Comparison of ENCODE assay signal across 18 cellular contexts in the genomic region with DNA sequence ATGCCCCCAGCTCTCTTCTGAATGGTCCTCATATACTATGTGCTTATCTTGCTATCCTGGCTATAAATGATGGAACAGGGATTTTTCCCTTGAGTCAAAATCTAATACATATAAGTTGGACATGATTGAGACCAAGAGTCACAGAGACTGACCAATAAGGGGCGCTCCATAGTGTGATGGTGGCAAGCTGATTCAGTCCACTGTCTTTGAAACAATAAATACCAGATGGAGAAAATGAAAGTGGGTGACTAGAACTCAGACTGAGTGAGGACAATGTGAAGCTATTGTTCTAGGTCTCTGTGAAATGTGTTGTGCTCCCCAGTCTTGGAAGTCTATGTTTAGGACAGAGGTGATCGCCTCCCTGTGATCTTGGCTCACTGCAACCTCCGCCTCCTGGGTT.
"Had no signal": no experiment of that assay in that cellular context is flagged by ENCODE, and none has a peak within 500 bp of the region (broad histone marks: within the 10 kb centered on the region; RNA-seq: fewer than 3 reads in every experiment).

No MANE protein-coding gene starts in this region.

- H3K36me3 ChIP-seq: ascending aorta, pancreas, tibial nerve had no signal

- H3K4me1 Mint-ChIP-seq: activated naive CD8-positive, alpha-beta T cell treated with anti-CD3 and anti-CD28 coated beads, Interleukin-2, amount 50 U/mL, for 24 hours; activated T-helper 17 cell treated with anti-CD3 and anti-CD28 coated beads, Interleukin-2, amount 50 U/mL, for 72 hours; naive B cell had no signal

- H3K4me2 ChIP-seq: hepatocyte had no signal

- H3K27me3 ChIP-seq: ascending aorta, dorsolateral prefrontal cortex, hepatocyte, pancreas, tibial nerve had no signal

- H3K36me3 Mint-ChIP-seq: naive B cell had no signal

- H3K27ac ChIP-seq: ascending aorta, hepatocyte, pancreas, tibial nerve had no signal

- H3K4me3 ChIP-seq: ascending aorta, hepatocyte, pancreas, tibial nerve had no signal

- H3K4me1 ChIP-seq: ascending aorta, pancreas had no signal

- H3K9me3 Mint-ChIP-seq: activated naive CD4-positive, alpha-beta T cell treated with anti-CD3 and anti-CD28 coated beads for 36 hours; activated naive CD8-positive, alpha-beta T cell treated with anti-CD3 and anti-CD28 coated beads, Interleukin-2, amount 50 U/mL, for 24 hours; activated T-helper 17 cell treated with anti-CD3 and anti-CD28 coated beads, Interleukin-2, amount 50 U/mL, for 72 hours; endodermal cell had no signal

- H2AFZ ChIP-seq: hepatocyte had no signal

- H3K9me3 ChIP-seq: ascending aorta, pancreas had no signal

- H3K4me3 Mint-ChIP-seq: activated naive CD4-positive, alpha-beta T cell treated with anti-CD3 and anti-CD28 coated beads for 36 hours; activated naive CD8-positive, alpha-beta T cell treated with anti-CD3 and anti-CD28 coated beads, Interleukin-2, amount 50 U/mL, for 24 hours; activated T-helper 17 cell treated with anti-CD3 and anti-CD28 coated beads, Interleukin-2, amount 50 U/mL, for 72 hours; endodermal cell; naive B cell had no signal

- DNase-seq: activated CD4-positive, CD25-positive, alpha-beta regulatory T cell treated with anti-CD3 and anti-CD28 coated beads, Interleukin-2, amount 50 U/mL, for 72 hours; activated naive CD4-positive, alpha-beta T cell treated with anti-CD3 and anti-CD28 coated beads for 36 hours; activated naive CD8-positive, alpha-beta T cell treated with anti-CD3 and anti-CD28 coated beads, Interleukin-2, amount 50 U/mL, for 24 hours; activated T-cell treated with anti-CD3 and anti-CD28 coated beads for 4 hours; endodermal cell; islet precursor cell; naive B cell; pancreas; stimulated activated CD4-positive, alpha-beta T cell treated with anti-CD3 and anti-CD28 coated beads, Interleukin-4, amount 100 ng/mL, for 4 hours; stimulated activated CD8-positive, alpha-beta memory T cell treated with anti-CD3 and anti-CD28 coated beads, Interleukin-4, amount 100 ng/mL, for 48 hours; stimulated activated naive CD4-positive, alpha-beta T cell treated with Interleukin-2 at 50 U/mL for 16 hours; substantia nigra had no signal

- H3K27ac Mint-ChIP-seq: activated naive CD4-positive, alpha-beta T cell treated with anti-CD3 and anti-CD28 coated beads for 36 hours; activated naive CD8-positive, alpha-beta T cell treated with anti-CD3 and anti-CD28 coated beads, Interleukin-2, amount 50 U/mL, for 24 hours; activated T-helper 17 cell treated with anti-CD3 and anti-CD28 coated beads, Interleukin-2, amount 50 U/mL, for 72 hours; endodermal cell; naive B cell had no signal

- ATAC-seq: activated naive CD8-positive, alpha-beta T cell treated with anti-CD3 and anti-CD28 coated beads, Interleukin-2, amount 50 U/mL, for 24 hours; activated T-helper 17 cell treated with anti-CD3 and anti-CD28 coated beads, Interleukin-2, amount 50 U/mL, for 72 hours; left lobe of liver; pancreas had no signal
